In the genomic region with DNA sequence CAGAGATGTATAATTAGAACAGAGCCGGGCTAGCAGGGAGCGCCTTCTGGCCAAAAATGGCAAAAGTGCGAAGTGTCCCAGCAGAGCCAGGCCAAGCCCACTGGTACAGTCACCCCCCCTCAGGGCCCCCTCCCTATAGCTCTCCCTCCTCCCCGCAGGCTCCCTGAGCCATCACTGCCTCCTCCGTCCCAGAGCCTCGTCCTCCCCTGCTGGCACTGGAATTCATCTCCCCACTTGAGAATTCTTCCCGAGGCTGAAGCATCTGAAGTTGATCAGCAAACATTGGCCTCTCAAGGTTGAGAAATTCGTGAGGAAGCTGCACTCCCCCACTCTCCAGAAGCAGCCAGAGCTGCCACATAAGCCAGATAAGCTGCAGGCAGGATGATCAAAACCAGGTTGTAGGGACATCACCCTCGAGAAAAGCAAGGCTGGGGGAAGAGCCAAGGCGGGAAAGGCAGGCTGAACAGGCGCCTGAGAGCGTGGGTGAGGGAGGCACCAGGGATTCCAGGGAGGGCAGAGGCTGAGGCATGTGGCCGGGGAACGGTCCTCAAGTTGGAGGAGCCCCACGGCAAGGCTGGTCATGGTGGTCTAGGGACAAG, we compare ENCODE assay signal across 11 cellular contexts. TPM values are rescaled to one million over a fixed set of nuclear protein-coding genes. Genes with fewer than 3 reads are reported as not detected.
A peak's percentile ranks its signal among the peaks of the same experiment; 100 is the strongest.
DNase-seq lines count a peak whose midpoint lies in the region; ATAC-seq and TF ChIP-seq lines count a peak whose summit lies in the region.
"Had no signal": no experiment of that assay in that cellular context is flagged by ENCODE, and none has a peak within 500 bp of the region (broad histone marks: within the 10 kb centered on the region; RNA-seq: fewer than 3 reads in every experiment).

No MANE protein-coding gene starts in this region.

- H3K4me3 ChIP-seq in HFF-Myc (replicated peaks; ENCODE audit: low read depth, low read length) (no peak overlapping the region), lung (no peak overlapping the region), testis (no peak overlapping the region)

- TF ChIP-seq CTCF in HFF-Myc (IDR thresholded peaks at IDR 0.05; ENCODE audit: low read depth, low read length, missing control alignments) (no peak), lung (IDR thresholded peaks at IDR 0.05; ENCODE audit: control extremely low read depth, extremely low read depth) (no peak), testis (IDR thresholded peaks at IDR 0.05) (no peak)

- peaks cover 36% of the 10 kb centered on the region for H3K36me3 Mint-ChIP-seq in central memory CD8-positive, alpha-beta T cell (ENCODE audit: insufficient read depth)

- peak; percentile 59 for DNase-seq in HFF-Myc (ENCODE audit: extremely low read depth, low read depth)
- no peak for DNase-seq in central memory CD8-positive, alpha-beta T cell (ENCODE audit: low spot score in 2 of 2)
- peak; percentile 85 for DNase-seq in lung (ENCODE audit: low spot score)
- peak; percentile 37 for DNase-seq in testis
- DNase-seq in T-helper 2 cell: no peak
- DNase-seq: activated CD8-positive, alpha-beta memory T cell treated with anti-CD3 and anti-CD28 coated beads, Interleukin-2, amount 10 ng/mL, durations not matched to agents 7 days and 5 days had no signal

- no peak for ATAC-seq in central memory CD8-positive, alpha-beta T cell (replicated peaks; ENCODE audit: extremely low read depth, poor library complexity, severe bottlenecking)
- ATAC-seq in lung (ENCODE audit: insufficient read depth, low FRiP score) (peak; percentile 76), HG03460 (IDR thresholded peaks at IDR 0.05; ENCODE audit: unreplicated experiment) (no peak), HG03354 (IDR thresholded peaks at IDR 0.05; ENCODE audit: poor library complexity, severe bottlenecking, unreplicated experiment) (no peak), GM21526 (IDR thresholded peaks at IDR 0.05; ENCODE audit: low FRiP score, unreplicated experiment) (no peak)
- ATAC-seq: activated CD8-positive, alpha-beta memory T cell treated with anti-CD3 and anti-CD28 coated beads, Interleukin-2, amount 10 ng/mL, durations not matched to agents 7 days and 5 days had no signal

- H3K27me3 ChIP-seq in lung (ENCODE audit: control insufficient read depth, insufficient read depth): no peaks in the 10 kb centered on the region
- H3K27me3 ChIP-seq in testis: no peaks in the 10 kb centered on the region

- H3K9me3 ChIP-seq in lung (ENCODE audit: control insufficient read depth in 2 of 2, insufficient read depth in 1 of 2, low read length in 1 of 2) (no peaks in the 10 kb centered on the region), testis (no peaks in the 10 kb centered on the region)

- no peak for TF ChIP-seq POLR2A in testis (IDR thresholded peaks at IDR 0.05)

- H3K36me3 ChIP-seq in lung (ENCODE audit: control insufficient read depth in 2 of 2, insufficient read depth in 2 of 2, low read length in 2 of 2): peaks cover 7 to 32% of the 10 kb centered on the region in 2 donors
- no peaks in the 10 kb centered on the region for H3K36me3 ChIP-seq in testis (ENCODE audit: low read depth, missing control alignments)

- peaks cover 0 to 11% of the 10 kb centered on the region in 2 donors for H3K4me1 ChIP-seq in lung (ENCODE audit: control insufficient read depth in 2 of 2, insufficient read depth in 2 of 2, low read length in 2 of 2)
- H3K4me1 ChIP-seq in testis: peaks cover 18% of the 10 kb centered on the region

- peak overlapping the region; percentile 55 for H3K27ac Mint-ChIP-seq in central memory CD8-positive, alpha-beta T cell (ENCODE audit: low read depth)
- H3K27ac Mint-ChIP-seq: activated CD8-positive, alpha-beta memory T cell treated with anti-CD3 and anti-CD28 coated beads, Interleukin-2, amount 10 ng/mL, durations not matched to agents 7 days and 5 days had no signal

- H3K4me3 Mint-ChIP-seq in central memory CD8-positive, alpha-beta T cell: no peak overlapping the region
- H3K4me3 Mint-ChIP-seq: activated CD8-positive, alpha-beta memory T cell treated with anti-CD3 and anti-CD28 coated beads, Interleukin-2, amount 10 ng/mL, durations not matched to agents 7 days and 5 days; neural crest cell had no signal

- peaks cover 49% of the 10 kb centered on the region for H3K4me1 Mint-ChIP-seq in central memory CD8-positive, alpha-beta T cell

- no peaks in the 10 kb centered on the region for H3K27me3 Mint-ChIP-seq in central memory CD8-positive, alpha-beta T cell
- H3K27me3 Mint-ChIP-seq: activated CD8-positive, alpha-beta memory T cell treated with anti-CD3 and anti-CD28 coated beads, Interleukin-2, amount 10 ng/mL, durations not matched to agents 7 days and 5 days had no signal

- WGBS in lung, 2 donors: 54 to 66% methylated on average over 15 of the region's 15 CpGs
- WGBS in testis, 2 donors: 34 to 69% methylated on average over 15 of the region's 15 CpGs

- H3K27ac ChIP-seq in lung (ENCODE audit: low read depth in 1 of 2, low read length in 1 of 2) (peak overlapping the region in 1 of 2 donors; percentile 80), testis (peak overlapping the region in 1 of 2 donors; percentile 58)
- H3K27ac ChIP-seq: KMS-11 had no signal

- intact Hi-C loops in testis (cut with DNase I; ENCODE audit: low total_unique reads): no loop called here

- H3K9me3 Mint-ChIP-seq in central memory CD8-positive, alpha-beta T cell: no peaks in the 10 kb centered on the region
- H3K9me3 Mint-ChIP-seq: neural crest cell had no signal

RNA-seq across cellular contexts. Expression of gene CAMK2G, which starts 23.4 kb away (rescaled TPM):
- 10 to 100 TPM; 38.6 to 41.1 TPM for total RNA-seq in lung
- polyA plus RNA-seq in lung: 10 to 100 TPM; 15.8 to 19.4 TPM
- 10 to 100 TPM; 25.4 to 29.7 TPM for total RNA-seq in testis
- polyA plus RNA-seq in testis (ENCODE audit: insufficient read depth, low read depth, low replicate concordance): 16.5 TPM

RNA-seq across cellular contexts. Expression of gene NDST2, which starts 39.6 kb away (rescaled TPM):
- 10 to 100 TPM; 30.8 to 38.7 TPM for total RNA-seq in lung
- 10 to 100 TPM; 10.9 to 35.3 TPM for polyA plus RNA-seq in lung
- 10 to 100 TPM; 46.7 to 60.9 TPM for total RNA-seq in testis
- polyA plus RNA-seq in testis (ENCODE audit: insufficient read depth, low read depth, low replicate concordance): 37.2 TPM

RNA-seq across cellular contexts. Expression of gene PLAU, which starts 60.0 kb away (rescaled TPM):
- 10 to 100 TPM; 13.5 to 23.0 TPM for total RNA-seq in lung
- 10 to 100 TPM; 11.6 to 36.7 TPM for polyA plus RNA-seq in lung
- total RNA-seq in testis: 1 to 10 TPM in 1 of 2 donors, under 1 TPM in 1; 0.87 to 1.7 TPM
- polyA plus RNA-seq in testis (ENCODE audit: insufficient read depth, low read depth, low replicate concordance): 13.6 TPM

Comparison
In these comparisons a context has a peak if more than half of its experiments do, and no peak if none do; other contexts are left out.
1. DNase-seq: peak in HFF-Myc (single experiment), lung (single experiment) and testis (single experiment); none in central memory CD8-positive, alpha-beta T cell (0 of 2) and T-helper 2 cell (0 of 5).
2. RNA of gene PLAU, which starts 60.0 kb away (total RNA-seq): 13.5 to 23.0 TPM in lung; 0.87 to 1.7 TPM in testis; every median in the first group is over 4 times any median in the second.